ENCODE assay signal across 9 cellular contexts in the genomic region with DNA sequence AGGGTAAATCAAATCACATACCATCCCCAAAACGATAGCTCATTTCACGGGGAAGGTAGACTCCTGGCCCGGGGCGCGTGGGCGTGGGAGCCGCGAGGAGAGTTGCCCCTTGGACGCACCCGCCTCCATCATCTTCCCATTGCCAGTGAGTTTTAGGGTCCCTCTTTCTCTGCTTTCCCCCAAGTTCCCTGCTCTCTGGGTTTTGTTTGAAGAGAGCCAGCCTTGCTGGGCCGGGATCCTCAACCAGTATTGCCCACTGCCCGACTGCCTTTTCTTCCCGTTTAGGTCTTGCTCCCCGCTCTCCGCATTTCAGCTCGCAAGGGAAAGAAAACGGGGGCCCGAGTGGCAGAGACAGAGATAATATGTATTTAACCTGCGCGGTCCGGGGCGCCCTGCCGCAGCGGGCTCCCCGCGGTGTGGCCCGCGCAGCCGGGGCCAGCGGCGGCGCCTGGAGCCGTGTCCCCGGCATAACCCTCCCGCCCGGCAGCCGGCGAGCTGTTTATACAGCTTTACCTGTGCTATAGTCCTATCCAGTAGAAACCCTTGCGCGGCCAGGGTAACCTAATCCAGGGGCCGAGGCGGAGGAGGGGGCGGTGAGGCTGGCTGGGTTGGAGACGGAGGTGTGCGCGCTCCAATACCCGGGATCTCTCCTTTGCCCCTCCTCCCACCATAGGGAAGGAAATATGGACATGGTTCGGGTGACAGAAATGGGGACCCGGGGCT. TPM values are rescaled to one million over a fixed set of nuclear protein-coding genes. Genes with fewer than 3 reads are reported as not detected.
DNase-seq lines count a peak whose midpoint lies in the region; ATAC-seq, FAIRE-seq and TF ChIP-seq lines count a peak whose summit lies in the region.
"Had no signal": no experiment of that assay in that cellular context is flagged by ENCODE, and none has a peak within 500 bp of the region (broad histone marks: within the 10 kb centered on the region; RNA-seq: fewer than 3 reads in every experiment).

No MANE protein-coding gene starts in this region.

- H3K79me1 ChIP-seq in H1 (ENCODE audit: low read depth, low read length) = no peaks in the 10 kb centered on the region

- H2BK5ac ChIP-seq in H1 (ENCODE audit: low read depth, low read length) = no peak overlapping the region

- no peak overlapping the region for H4K91ac ChIP-seq in H1 (replicated peaks; ENCODE audit: insufficient read length, low read length)

- H2BK15ac ChIP-seq in H1 (ENCODE audit: low read length) = no peak overlapping the region

- H2BK120ac ChIP-seq in H1 (replicated peaks; ENCODE audit: low read depth, low read length) = no peak overlapping the region

- 1% methylated on average over 40 of the region's 49 CpGs; no CpG with 5 or more reads in 1 of the 2 experiments for WGBS in H1 (ENCODE audit: extremely low coverage in 1 of 2, insufficient coverage in 1 of 2, insufficient read length in 1 of 2, insufficient replicate concordance in 2 of 2, low coverage in 1 of 2, low lambda C conversion rate in 2 of 2, missing lambda C conversion rate in 1 of 2), 2 experiments

- no peak overlapping the region for H3K56ac ChIP-seq in H1 (replicated peaks; ENCODE audit: insufficient read length, low read depth, low read length)

- peaks cover 12% of the 10 kb centered on the region for H3K23me2 ChIP-seq in H1 (ENCODE audit: low read depth, low read length)

- TF ChIP-seq CTCF in H1 (IDR thresholded peaks at IDR 0.05; ENCODE audit: control extremely low read depth in 1 of 3, insufficient read depth in 1 of 3, low read depth in 1 of 3, low read length in 3 of 3) = no peak
- no peak for TF ChIP-seq CTCF in parathyroid adenoma (IDR thresholded peaks at IDR 0.05)

- H3K23ac ChIP-seq in H1 (ENCODE audit: insufficient read length) = no peak overlapping the region

- no peak for FAIRE-seq in H1 (lab: Jason Lieb, UNC)

- H4K5ac ChIP-seq in H1 (ENCODE audit: insufficient read length, low read depth, low read length) = no peak overlapping the region

- H3K9me3 ChIP-seq in H1 (ENCODE audit: insufficient read depth in 2 of 2, low read depth in 1 of 2, low read length in 1 of 2) (no peaks in the 10 kb centered on the region), parathyroid adenoma (ENCODE audit: control insufficient read depth, low read length) (no peaks in the 10 kb centered on the region)

- H3K4me3 ChIP-seq in H1 (ENCODE audit: extremely low read depth in 1 of 4, insufficient read depth in 2 of 4, low read depth in 3 of 4, low read length in 4 of 4) (peak overlapping the region; percentile 2 to 55 (median 36); a peak in 6 of 8 replicates), parathyroid adenoma (ENCODE audit: low read depth, low read length) (peak overlapping the region; percentile 79)

- H2AK5ac ChIP-seq in H1 (ENCODE audit: low read depth, low read length) = no peak overlapping the region

- no peak for TF ChIP-seq RAD21 in H1 (IDR thresholded peaks at IDR 0.05 in 1 of 2, conservative IDR thresholded peaks at IDR 0.05 in 1 of 2; ENCODE audit: low read depth in 2 of 2, low read length in 2 of 2)

- no peak overlapping the region for H3K14ac ChIP-seq in H1 (ENCODE audit: insufficient read length)

- H3K18ac ChIP-seq in H1 (ENCODE audit: extremely low read depth, low read length) = no peak overlapping the region

- H3K4me1 ChIP-seq in H1 (replicated peaks in 1 of 4; ENCODE audit: control insufficient read depth in 3 of 4, insufficient read depth in 4 of 4, low read length in 3 of 4) (peaks cover 14 to 63% (median 33%) of the 10 kb centered on the region in 4 experiments), parathyroid adenoma (peaks cover 3% of the 10 kb centered on the region)

- no peak for ATAC-seq in HG03520 (IDR thresholded peaks at IDR 0.05; ENCODE audit: unreplicated experiment)

- CTCF ChIA-PET in H1 (lab: Charles Lee; ENCODE audit: partially characterized antibody) = interaction anchor here (0.7 to 2.0 kb wide), 4 partner anchors 7 to 175 kb away, joined by 3 to 7 read pairs (median 4); no protein-coding TSS in a partner anchor

- DNase-seq in ELF-1 (ENCODE audit: low read depth, low spot score) = peak; percentile 80
- peak; percentile 32 for DNase-seq in M059J (ENCODE audit: low read depth)
- DNase-seq in H1 (ENCODE audit: low read depth in 1 of 2, low spot score in 2 of 2) = peak in 1 of 2 experiments; percentile 73
- no peak for DNase-seq in stimulated activated CD4-positive, alpha-beta T cell treated with anti-CD3 and anti-CD28 coated beads, Interleukin-12 subunit alpha, Interleukin-12 subunit beta, amount 100 ng/mL, for 4 hours
- DNase-seq in kidney glomerular epithelial cell (lab: John Stamatoyannopoulos, UW) = no peak
- no peak for DNase-seq in amniotic stem cell (lab: John Stamatoyannopoulos, UW)

- peak overlapping the region; percentile 79 to 84 for H3K4me2 ChIP-seq in H1 (ENCODE audit: insufficient read depth in 1 of 2, low read depth in 2 of 2, low read length in 2 of 2)
- peak overlapping the region; percentile 96 for H3K4me2 ChIP-seq in parathyroid adenoma (ENCODE audit: low read length)

- peaks cover 25 to 29% of the 10 kb centered on the region in 2 experiments for H4K20me1 ChIP-seq in H1 (replicated peaks in 1 of 2; ENCODE audit: control insufficient read depth in 1 of 2, insufficient read depth in 2 of 2, low read length in 2 of 2)

- H3K27ac ChIP-seq in H1 (ENCODE audit: low read depth, low read length) = no peak overlapping the region
- H3K27ac ChIP-seq in parathyroid adenoma = peak overlapping the region; percentile 96

- H3K36me3 ChIP-seq in H1 (ENCODE audit: control insufficient read depth in 2 of 4, insufficient read depth in 4 of 4, low read length in 3 of 4) (no peaks in the 10 kb centered on the region; a peak in 1 of 8 replicates), parathyroid adenoma (ENCODE audit: control insufficient read depth, insufficient read depth, low read length) (no peaks in the 10 kb centered on the region)

- no peak overlapping the region for H2AFZ ChIP-seq in H1 (ENCODE audit: low read length)
- no peak overlapping the region for H2AFZ ChIP-seq in parathyroid adenoma

- H4K8ac ChIP-seq in H1 (ENCODE audit: extremely low read depth, insufficient read depth, low read length) = no peak overlapping the region

- peaks cover 73 to 98% (median 96%) of the 10 kb centered on the region in 4 experiments for H3K27me3 ChIP-seq in H1 (replicated peaks in 1 of 4; ENCODE audit: control insufficient read depth in 3 of 4, extremely low read depth in 1 of 4, insufficient read depth in 3 of 4, low read length in 3 of 4)
- no peaks in the 10 kb centered on the region for H3K27me3 ChIP-seq in parathyroid adenoma (ENCODE audit: control insufficient read depth, insufficient read depth, low read length)

- no peak overlapping the region for H3K9ac ChIP-seq in H1 (replicated peaks in 1 of 4; ENCODE audit: extremely low read depth in 1 of 4, low read depth in 3 of 4, low read length in 3 of 4)
- peak overlapping the region; percentile 93 for H3K9ac ChIP-seq in parathyroid adenoma

- no peak overlapping the region for H3K4ac ChIP-seq in H1 (replicated peaks; ENCODE audit: insufficient read length, low read depth, low read length)

- no peaks in the 10 kb centered on the region for H3K79me2 ChIP-seq in H1 (ENCODE audit: control insufficient read depth in 1 of 2, insufficient read depth in 2 of 2, low read length in 2 of 2)
- peaks cover 7% of the 10 kb centered on the region for H3K79me2 ChIP-seq in parathyroid adenoma

- POLR2A ChIA-PET in H1 (lab: Charles Lee; ENCODE audit: partially characterized antibody) = interaction anchor here (0.8 to 1.8 kb wide), 3 partner anchors 12 to 352 kb away, joined by 3 to 10 read pairs (median 4); no protein-coding TSS in a partner anchor

- no peak for TF ChIP-seq POLR2A in H1 (IDR thresholded peaks at IDR 0.05; ENCODE audit: control extremely low read depth in 1 of 2, low read depth in 2 of 2, low read length in 2 of 2)

- no peak for TF ChIP-seq EP300 in H1 (IDR thresholded peaks at IDR 0.05; ENCODE audit: borderline replicate concordance in 1 of 2, low read depth in 2 of 2, low read length in 2 of 2)

- no peak overlapping the region for H2BK20ac ChIP-seq in H1 (ENCODE audit: low read length)

- H2BK12ac ChIP-seq in H1 (ENCODE audit: low read depth, low read length) = no peak overlapping the region

TF ChIP-seq in H1, 55 proteins besides CTCF, POLR2A, EP300 and RAD21:
- TF ChIP-seq MAFK (IDR thresholded peaks at IDR 0.05; ENCODE audit: low read depth, low read length) (no peak), EZH2 (IDR thresholded peaks at IDR 0.05; ENCODE audit: low read depth, low read length, severe bottlenecking) (peak; percentile 76), CTBP2 (IDR thresholded peaks at IDR 0.05; ENCODE audit: borderline replicate concordance, insufficient read depth, insufficient read length, low read length) (peak; percentile 45), RNF2 (IDR thresholded peaks at IDR 0.05; ENCODE audit: borderline replicate concordance, low read depth, low read length, missing control alignments, poor library complexity, severe bottlenecking) (peak; percentile 84)

RNA-seq across cellular contexts. Expression of a gene that starts 5.2 kb away (rescaled TPM):
- total RNA-seq in M059J (2014; rRNA removed; shearing (Covaris generic)) = 2.3 and 3.3 TPM in 2 replicates
- total RNA-seq in H1 (2021; fragmentation: NEBNext Ultra II Directional; extraction: Animal tissue kit (Norgen Biotek cat#: 25700)) = 0.43 and 0.80 TPM in 2 replicates
- polyA plus RNA-seq in H1 (2011; rRNA removed) = 0.02 and 0.11 TPM in 2 replicates
- polyA plus RNA-seq in H1 (2011; cell fraction: cytosol; rRNA removed) = 0.06 TPM
- 0.04 TPM for polyA plus RNA-seq in H1 (2011; cell fraction: nucleus; rRNA removed)
- 0.13 to 0.23 TPM (median 0.18 TPM) in 3 of 4 replicates, not detected in the other for polyA plus RNA-seq in H1 (2012, experiment 1 of 2)
- 0.21 TPM for polyA plus RNA-seq in H1 (2012, experiment 2 of 2)
- polyA plus RNA-seq in H1 (2013, experiment 1 of 2) = 0.30 TPM
- 0.29 TPM for polyA plus RNA-seq in H1 (2013, experiment 2 of 2)
- polyA minus RNA-seq in H1 (2011; rRNA and poly(A)+ RNA removed) = not detected in 2 replicates
- polyA minus RNA-seq in H1 (2011; cell fraction: cytosol; rRNA and poly(A)+ RNA removed) = not detected
- polyA minus RNA-seq in H1 (2011; cell fraction: nucleus; rRNA and poly(A)+ RNA removed) = not detected
- total RNA-seq: fibroblast of villous mesenchyme had no signal

Comparison
In these comparisons a context has a peak if more than half of its experiments do, and no peak if none do; other contexts are left out.
1. DNase-seq: peak in ELF-1 (single experiment) and M059J (single experiment); none in stimulated activated CD4-positive, alpha-beta T cell treated with anti-CD3 and anti-CD28 coated beads, Interleukin-12 subunit alpha, Interleukin-12 subunit beta, amount 100 ng/mL, for 4 hours (single experiment), kidney glomerular epithelial cell (single experiment) and amniotic stem cell (single experiment).